ENCODE assay signal across 8 cellular contexts in the genomic region with DNA sequence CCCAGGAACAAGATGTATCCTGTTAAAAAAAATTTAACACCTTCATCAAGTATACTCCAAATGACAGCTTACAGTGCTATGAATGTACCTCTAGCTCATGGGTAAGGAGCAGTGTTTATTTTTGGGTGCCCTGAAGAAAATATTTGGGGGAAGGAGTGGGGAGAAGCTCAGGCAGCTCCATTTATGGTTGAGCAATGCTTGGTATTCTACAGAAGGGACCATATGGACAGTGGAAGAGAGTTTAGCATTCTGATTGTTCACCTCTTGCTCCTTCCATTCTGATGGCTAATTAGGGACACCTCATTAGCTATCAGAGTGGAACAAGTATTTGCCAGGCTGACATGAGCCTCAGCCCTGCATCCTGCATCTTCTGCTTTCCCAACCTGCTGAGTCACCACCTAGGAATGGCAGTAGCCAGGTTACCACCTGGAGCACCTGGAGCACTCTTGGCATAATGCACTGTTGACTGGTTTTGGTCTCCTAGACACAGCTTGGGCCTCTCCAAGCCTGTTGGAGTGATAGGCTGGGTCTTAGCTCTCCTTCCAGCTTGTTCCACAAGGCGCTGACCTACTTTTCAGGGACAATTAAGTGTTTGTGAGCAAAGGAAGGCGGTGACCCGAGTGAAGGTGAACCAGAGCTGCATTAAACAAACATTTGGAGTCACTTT.
DNase-seq lines count a peak whose midpoint lies in the region; ATAC-seq and TF ChIP-seq lines count a peak whose summit lies in the region.
"Had no signal": no experiment of that assay in that cellular context is flagged by ENCODE, and none has a peak within 500 bp of the region (broad histone marks: within the 10 kb centered on the region; RNA-seq: fewer than 3 reads in every experiment).

No MANE protein-coding gene starts in this region.

- TF ChIP-seq EP300 in upper lobe of left lung (IDR thresholded peaks at IDR 0.05), result peak in 3 of 4 donors; percentile 23 to 76 (median 25)

- H3K27me3 ChIP-seq in breast epithelium (no peaks in the 10 kb centered on the region), upper lobe of left lung (no peaks in the 10 kb centered on the region)

- TF ChIP-seq POLR2A in breast epithelium (IDR thresholded peaks at IDR 0.05), result no peak
- no peak for TF ChIP-seq POLR2A in upper lobe of left lung (IDR thresholded peaks at IDR 0.05)

- H3K4me3 ChIP-seq in breast epithelium, result no peak overlapping the region
- no peak overlapping the region for H3K4me3 ChIP-seq in upper lobe of left lung

- H3K9me3 ChIP-seq in breast epithelium (no peaks in the 10 kb centered on the region), upper lobe of left lung (no peaks in the 10 kb centered on the region)

- intact Hi-C loops in breast epithelium (cut with DNase I; ENCODE audit: low total_unique reads), result no loop called here

- ATAC-seq in left lobe of liver (peak; percentile 51), upper lobe of left lung (ENCODE audit: low FRiP score in 2 of 2) (peak; percentile 80 to 95), GM19023 (IDR thresholded peaks at IDR 0.05; ENCODE audit: unreplicated experiment) (no peak), GM18520 (IDR thresholded peaks at IDR 0.05; ENCODE audit: unreplicated experiment) (no peak)
- ATAC-seq: T-helper 17 cell had no signal

- TF ChIP-seq CTCF in breast epithelium (IDR thresholded peaks at IDR 0.05) (peak; percentile 19 to 74 (median 38)), upper lobe of left lung (IDR thresholded peaks at IDR 0.05) (peak in 2 of 6 experiments; percentile 3 to 47)

- DNase-seq in NCI-H1105 treated with DMSO at 0.1 percent for 48 hours (lab: John Stamatoyannopoulos, UW), result peak; percentile 68
- peak; percentile 83 to 97 for DNase-seq in breast epithelium (ENCODE audit: low spot score in 2 of 2)
- no peak for DNase-seq in left lobe of liver (ENCODE audit: low spot score)
- DNase-seq in upper lobe of left lung, result peak in 1 of 2 donors; percentile 93
- DNase-seq in SIG-M5 treated with dmso at 0.1 percent for 504 hours (lab: John Stamatoyannopoulos, UW; ENCODE audit: unreplicated experiment), result no peak
- DNase-seq: T-helper 17 cell had no signal

- H3K4me1 ChIP-seq in breast epithelium, result peaks cover 0 to 17% of the 10 kb centered on the region in 2 donors
- peaks cover 41 to 62% (median 51%) of the 10 kb centered on the region in 4 donors for H3K4me1 ChIP-seq in upper lobe of left lung

- H3K27ac ChIP-seq in breast epithelium (peak overlapping the region; percentile 86 to 89), upper lobe of left lung (peak overlapping the region; percentile 53 to 77 (median 64))

- H3K36me3 ChIP-seq in breast epithelium (no peaks in the 10 kb centered on the region), upper lobe of left lung (no peaks in the 10 kb centered on the region)

- 34 to 55% methylated on average over 3 of the region's 3 CpGs for WGBS in upper lobe of left lung, 2 donors

Comparison
In these comparisons a context has a peak if more than half of its experiments do, and no peak if none do; other contexts are left out.
1. DNase-seq: peak in NCI-H1105 treated with DMSO at 0.1 percent for 48 hours (single experiment) and breast epithelium (2 of 2); none in left lobe of liver (single experiment) and SIG-M5 treated with dmso at 0.1 percent for 504 hours (single experiment).
2. ATAC-seq: peak in left lobe of liver (single experiment) and upper lobe of left lung (2 of 2); none in GM19023 (single experiment) and GM18520 (single experiment).